ENCODE assay signal across 23 cellular contexts in the genomic region with DNA sequence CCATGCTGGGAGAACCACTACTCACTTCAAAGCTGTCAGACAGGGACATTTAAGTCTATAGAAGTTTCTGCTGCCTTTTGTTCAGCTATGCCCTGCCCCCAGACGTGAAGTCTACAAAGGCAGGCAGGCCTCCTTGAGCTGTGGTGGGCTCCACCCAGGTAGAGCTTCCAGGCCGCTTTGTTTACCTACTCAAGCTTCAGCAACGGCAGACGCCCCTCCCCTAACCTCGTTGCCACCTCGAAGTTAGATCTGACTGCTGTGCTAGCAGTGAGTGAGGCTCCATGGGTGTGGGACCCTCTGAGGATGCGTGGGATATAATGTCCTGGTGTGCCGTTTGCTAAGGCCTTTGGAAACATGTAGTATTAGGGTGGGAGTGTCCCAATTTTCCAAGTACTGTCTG.
"Had no signal": no experiment of that assay in that cellular context is flagged by ENCODE, and none has a peak within 500 bp of the region (broad histone marks: within the 10 kb centered on the region; RNA-seq: fewer than 3 reads in every experiment).

No MANE protein-coding gene starts in this region.

- ATAC-seq: effector memory CD8-positive, alpha-beta T cell; esophagus mucosa; foreskin keratinocyte; gastrocnemius medialis; gastroesophageal sphincter; heart left ventricle; heart right ventricle had no signal

- H3K9me3 ChIP-seq: colonic mucosa, gastrocnemius medialis had no signal

- H3K27ac ChIP-seq: colonic mucosa, coronary artery, dorsolateral prefrontal cortex, epithelial cell of prostate, esophagus muscularis mucosa, esophagus squamous epithelium, foreskin keratinocyte, gastrocnemius medialis, gastroesophageal sphincter, heart left ventricle, heart right ventricle had no signal

- H3K4me3 ChIP-seq: colonic mucosa, coronary artery, dorsolateral prefrontal cortex, esophagus muscularis mucosa, esophagus squamous epithelium, gastrocnemius medialis, gastroesophageal sphincter, heart left ventricle, heart right ventricle had no signal

- DNase-seq: colonic mucosa; cortex of kidney; dermis blood vessel endothelial cell; dorsolateral prefrontal cortex; effector CD4-positive, alpha-beta T cell; effector CD8-positive, alpha-beta T cell; effector memory CD4-positive, alpha-beta T cell; effector memory CD8-positive, alpha-beta T cell; endodermal cell; erythroblast; esophagus squamous epithelium; foreskin keratinocyte; foreskin melanocyte; gastrocnemius medialis; glutamatergic neuron; head of caudate nucleus; heart left ventricle; heart right ventricle had no signal

- H3K36me3 ChIP-seq: colonic mucosa, esophagus muscularis mucosa, esophagus squamous epithelium, gastrocnemius medialis, gastroesophageal sphincter, heart left ventricle, heart right ventricle had no signal

- H3K27me3 ChIP-seq: colonic mucosa, esophagus muscularis mucosa, esophagus squamous epithelium, foreskin keratinocyte, gastrocnemius medialis, gastroesophageal sphincter, heart left ventricle, heart right ventricle had no signal

- H3K4me1 ChIP-seq: colonic mucosa, esophagus muscularis mucosa, esophagus squamous epithelium, foreskin keratinocyte, gastrocnemius medialis, gastroesophageal sphincter, heart left ventricle, heart right ventricle had no signal
